7 cellular contexts compared by ENCODE assay signal in the genomic region with DNA sequence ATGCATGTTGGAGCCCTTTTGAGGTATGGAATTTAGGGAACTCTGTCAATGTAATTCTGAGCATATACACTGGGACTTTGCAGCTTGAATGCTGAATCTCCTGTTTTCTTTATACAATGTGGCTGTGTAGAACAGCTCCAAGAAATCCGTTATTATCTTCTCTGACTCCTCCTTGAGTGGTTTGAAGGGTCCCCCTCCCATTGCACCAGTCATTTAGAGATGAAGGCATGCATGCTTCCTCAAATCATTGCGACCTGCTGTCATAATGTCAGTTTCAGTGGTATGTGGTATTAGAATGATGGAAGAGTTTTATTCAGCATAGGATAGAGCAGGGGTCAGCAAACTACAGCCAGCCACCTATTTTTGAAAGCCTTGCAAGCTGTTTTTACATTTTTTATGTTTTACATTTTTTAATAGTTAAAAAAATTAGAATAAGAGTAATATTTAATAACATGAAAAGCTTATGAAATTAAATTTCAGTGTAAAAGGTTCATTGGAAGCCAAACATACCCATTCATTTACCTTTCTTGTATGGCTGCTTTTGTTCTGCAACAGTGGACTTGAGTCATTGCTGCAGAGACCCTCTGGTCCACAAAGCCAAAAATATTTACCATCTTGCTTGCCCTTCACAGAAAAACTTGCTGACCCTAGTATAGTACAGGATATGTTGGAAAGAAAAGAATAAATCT. TPM values are rescaled to one million over a fixed set of nuclear protein-coding genes. Genes with fewer than 3 reads are reported as not detected.
DNase-seq lines count a peak whose midpoint lies in the region; ATAC-seq and TF ChIP-seq lines count a peak whose summit lies in the region.

No MANE protein-coding gene starts in this region.

- H3K9ac ChIP-seq in PC-3 (ENCODE audit: low read length), result no peak overlapping the region

- no peak for DNase-seq in PC-3
- DNase-seq in naive B cell, result no peak
- no peak for DNase-seq in dedifferentiated amniotic fluid mesenchymal stem cell (ENCODE audit: extremely low spot score)
- DNase-seq in lower lobe of right lung, result no peak
- DNase-seq in A172 (ENCODE audit: low spot score), result no peak

- peak overlapping the region in 5 of 6 donors; percentile 16 to 98 (median 39) for H3K27ac Mint-ChIP-seq in naive B cell

- ATAC-seq in GM19023 (IDR thresholded peaks at IDR 0.05; ENCODE audit: unreplicated experiment), result peak; percentile 67
- peak; percentile 71 for ATAC-seq in HG02642 (IDR thresholded peaks at IDR 0.05; ENCODE audit: poor library complexity, unreplicated experiment)
- ATAC-seq in PC-3, result no peak
- ATAC-seq in naive B cell (ENCODE audit: low read depth in 2 of 2), result peak; percentile 40 to 42
- ATAC-seq in lower lobe of right lung, result no peak

- H3K79me2 ChIP-seq in PC-3 (ENCODE audit: low read length), result peaks cover 100% of the 10 kb centered on the region

- peak overlapping the region; percentile 60 for H3K4me2 ChIP-seq in PC-3 (ENCODE audit: low read length)

- H4K20me1 ChIP-seq in PC-3 (ENCODE audit: low read length), result peaks cover 94% of the 10 kb centered on the region

- peaks cover 72 to 91% (median 82%) of the 10 kb centered on the region in 3 donors for H3K4me1 Mint-ChIP-seq in naive B cell

- H3K36me3 ChIP-seq in PC-3 (ENCODE audit: low read depth, low read length) (peaks cover 15% of the 10 kb centered on the region), lower lobe of right lung (no peaks in the 10 kb centered on the region)

- H3K4me1 ChIP-seq in PC-3 (ENCODE audit: insufficient read depth, low read length), result peaks cover 75% of the 10 kb centered on the region
- H3K4me1 ChIP-seq in lower lobe of right lung, result peaks cover 7% of the 10 kb centered on the region

- peaks cover 0 to 5% of the 10 kb centered on the region in 2 donors for H3K36me3 Mint-ChIP-seq in naive B cell

- H3K27me3 Mint-ChIP-seq in naive B cell, result no peaks in the 10 kb centered on the region

- no peaks in the 10 kb centered on the region for H3K27me3 ChIP-seq in PC-3 (ENCODE audit: low read length)
- H3K27me3 ChIP-seq in lower lobe of right lung (ENCODE audit: low read depth), result no peaks in the 10 kb centered on the region

- H3K4me3 Mint-ChIP-seq in naive B cell, result peak overlapping the region; percentile 36 to 89 (median 78)

- peaks cover 0 to 2% (median 0%) of the 10 kb centered on the region in 7 donors for H3K9me3 Mint-ChIP-seq in naive B cell

- H3K27ac ChIP-seq in PC-3 (ENCODE audit: low read length) (peak overlapping the region; percentile 47), lower lobe of right lung (no peak overlapping the region)

- no peak overlapping the region for H2AFZ ChIP-seq in PC-3 (ENCODE audit: low read length)

- POLR2A ChIA-PET in PC-3 (lab: Charles Lee; ENCODE audit: unreplicated experiment), result interaction anchor here (1.4 to 1.5 kb wide), 2 partner anchors 8 to 57 kb away, joined by 5 to 14 read pairs; a partner anchor contains a TSS

- no peaks in the 10 kb centered on the region for H3K9me3 ChIP-seq in PC-3 (ENCODE audit: low read length)
- H3K9me3 ChIP-seq in lower lobe of right lung, result no peaks in the 10 kb centered on the region

- TF ChIP-seq CTCF in PC-3 (conservative IDR thresholded peaks at IDR 0.05; ENCODE audit: low read depth, low read length) (no peak), lower lobe of right lung (IDR thresholded peaks at IDR 0.05) (no peak)

- peak overlapping the region; percentile 1; the same call in 1 of the 2 replicates for H3K4me3 ChIP-seq in PC-3 (ENCODE audit: low read length)
- H3K4me3 ChIP-seq in lower lobe of right lung, result no peak overlapping the region

- no peaks in the 10 kb centered on the region for H3F3A ChIP-seq in PC-3 (ENCODE audit: low read length, unreplicated experiment)

- H3K9me2 ChIP-seq in PC-3 (replicated peaks; ENCODE audit: low read length), result no peaks in the 10 kb centered on the region

- intact Hi-C loops in PC-3 (cut with micrococcal nuclease), result no loop called here
- intact Hi-C loops in lower lobe of right lung (cut with DNase I), result no loop called here

- CTCF ChIA-PET in PC-3 (lab: Charles Lee), result no interaction called here

- BruUV-seq in PC-3 (replicated peaks; lab: Mats Ljungman, UMichigan), result TSS peak; percentile 37

RNA-seq across cellular contexts. Expression of a gene that starts 8.1 kb away (rescaled TPM):
- total RNA-seq in PC-3 (2014; rRNA removed) (75.4 and 82.5 TPM in 2 replicates), lower lobe of right lung (27.1 TPM)
- 100 to 1,000 TPM; 263 to 424 (median 353) TPM for polyA plus RNA-seq in naive B cell (ENCODE audit: low read depth in 6 of 6)
- 74.6 and 97.8 TPM in 2 replicates for total RNA-seq in A172 (2014; rRNA removed; shearing (Covaris generic))

Comparison
In these comparisons a context has a peak if more than half of its experiments do, and no peak if none do; other contexts are left out.
1. ATAC-seq: peak in GM19023 (single experiment), HG02642 (single experiment) and naive B cell (2 of 2); none in PC-3 (single experiment) and lower lobe of right lung (0 of 2).